Comparison of ENCODE assay signal across 1 cellular context in genomic region chr11:125724125-125724524, GRCh38.
TF ChIP-seq lines count a peak whose summit lies in the region.

No MANE protein-coding gene starts in this region.

TF ChIP-seq in WTC11, 78 proteins besides CTCF, POLR2A, EP300 and RAD21 (continued from another document):
- TF ChIP-seq ZNF532 (CRISPR knock-in tag; IDR thresholded peaks at IDR 0.05; ENCODE audit: borderline replicate concordance) = no peak
- TF ChIP-seq NFE2L1 (CRISPR knock-in tag; IDR thresholded peaks at IDR 0.05) = no peak
- TF ChIP-seq TP53 (CRISPR knock-in tag; IDR thresholded peaks at IDR 0.05) = no peak
- no peak for TF ChIP-seq ETV6 (CRISPR knock-in tag; IDR thresholded peaks at IDR 0.05)
- no peak for TF ChIP-seq KAT7 (CRISPR knock-in tag; IDR thresholded peaks at IDR 0.05; ENCODE audit: borderline replicate concordance)
- TF ChIP-seq ZNF138 (CRISPR knock-in tag; conservative IDR thresholded peaks at IDR 0.05) = no peak
- no peak for TF ChIP-seq TEAD4 (CRISPR knock-in tag; IDR thresholded peaks at IDR 0.05)
- TF ChIP-seq NFATC4 (CRISPR knock-in tag; IDR thresholded peaks at IDR 0.05) = no peak
- no peak for TF ChIP-seq SMAD3 (CRISPR knock-in tag; IDR thresholded peaks at IDR 0.05; ENCODE audit: borderline replicate concordance)
TF ChIP-seq in WTC11: peak in this region for 0.
